Comparison of ENCODE assay signal across 8 cellular contexts in the genomic region with DNA sequence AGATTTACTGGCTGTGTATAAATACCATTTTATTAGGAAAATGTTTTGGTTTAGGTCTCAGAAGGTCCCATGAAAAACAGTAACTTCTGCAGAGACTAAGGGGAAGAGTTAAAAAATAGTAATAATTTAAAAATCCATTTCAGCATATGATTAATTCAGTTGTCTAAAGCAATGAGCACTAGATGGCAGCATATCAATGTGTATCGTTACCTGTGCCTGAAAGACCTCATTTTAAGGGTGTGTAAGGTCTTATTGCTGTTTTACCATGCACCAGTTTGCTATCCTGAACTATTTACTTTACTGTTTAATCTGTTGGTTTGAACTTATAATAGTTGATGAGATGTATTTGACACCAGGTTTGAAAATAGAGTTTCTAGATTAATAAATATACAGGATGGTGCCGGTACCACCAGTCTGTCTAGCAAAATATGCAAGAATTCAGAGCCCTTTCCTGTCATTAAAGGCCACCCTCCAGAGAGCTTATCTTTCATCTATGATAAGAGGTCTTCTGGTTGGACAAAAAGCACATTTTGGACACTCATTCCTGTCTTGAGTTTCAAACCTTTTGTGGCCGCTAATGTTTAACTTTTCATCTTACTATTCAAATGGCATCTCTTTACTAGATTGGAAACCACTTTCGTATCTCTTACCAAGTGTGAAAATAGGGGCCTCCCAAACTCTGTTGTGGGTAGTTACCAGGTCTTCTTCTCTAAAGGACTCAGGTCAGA. TPM values are rescaled to one million over a fixed set of nuclear protein-coding genes. Genes with fewer than 3 reads are reported as not detected.
DNase-seq lines count a peak whose midpoint lies in the region; ATAC-seq and TF ChIP-seq lines count a peak whose summit lies in the region.

No MANE protein-coding gene starts in this region.

- no peaks in the 10 kb centered on the region for H3K4me1 ChIP-seq in psoas muscle

- no peak overlapping the region for H3K27ac Mint-ChIP-seq in T-helper 17 cell

- WGBS in psoas muscle, 3 donors: 65 to 70% (median 68%) methylated on average over 4 of the region's 4 CpGs

- DNase-seq in AG20443 (ENCODE audit: low spot score) (peak; percentile 42), MV-4-11 (lab: John Stamatoyannopoulos, UW) (peak; percentile 36), T-helper 17 cell (no peak), fibroblast of peridontal ligament (ENCODE audit: extremely low read depth) (peak; percentile 80), psoas muscle (no peak), NCI-H187 treated with DMSO at 0.1 percent for 48 hours (lab: John Stamatoyannopoulos, UW) (no peak)

- TF ChIP-seq CTCF in GM12874 (IDR thresholded peaks at IDR 0.05; ENCODE audit: insufficient read depth, low read depth, low read length) (peak; percentile 32; the same call in 1 of the 2 replicates), psoas muscle (IDR thresholded peaks at IDR 0.05) (peak; percentile 57)

- H3K36me3 Mint-ChIP-seq in T-helper 17 cell (ENCODE audit: low read depth): no peaks in the 10 kb centered on the region

- ATAC-seq in HG02623 (IDR thresholded peaks at IDR 0.05; ENCODE audit: unreplicated experiment): peak; percentile 79
- ATAC-seq in T-helper 17 cell: peak; percentile 77
- peak in 2 of 4 donors; percentile 49 to 74 for ATAC-seq in psoas muscle

- H3K27me3 ChIP-seq in psoas muscle (ENCODE audit: insufficient read depth in 3 of 3, low read length in 2 of 3): no peaks in the 10 kb centered on the region

- H3K4me1 Mint-ChIP-seq in T-helper 17 cell: peaks cover 2% of the 10 kb centered on the region

- H3K9me3 ChIP-seq in T-helper 17 cell (ENCODE audit: control insufficient read depth, low read length, poor library complexity, severe bottlenecking) (no peaks in the 10 kb centered on the region), psoas muscle (no peaks in the 10 kb centered on the region)

- H3K4me3 Mint-ChIP-seq in T-helper 17 cell: no peak overlapping the region

- intact Hi-C loops in psoas muscle (cut with DNase I): loop anchor here (2.0 to 5.0 kb wide), 3 partner anchors 720 to 812 kb away; no protein-coding TSS in a partner anchor

- no peak overlapping the region for H3K4me3 ChIP-seq in psoas muscle

- no peak overlapping the region for H3K27ac ChIP-seq in psoas muscle

- H3K36me3 ChIP-seq in psoas muscle (ENCODE audit: insufficient read depth in 1 of 2, low read depth in 1 of 2): no peaks in the 10 kb centered on the region

- no peaks in the 10 kb centered on the region for H3K27me3 Mint-ChIP-seq in T-helper 17 cell

RNA-seq across cellular contexts. Expression of gene AHI1, which starts 8.9 kb away (rescaled TPM):
- 10 to 100 TPM; 27.6 to 29.0 TPM for total RNA-seq in T-helper 17 cell
- 10 to 100 TPM in 1 of 4 donors, 1 to 10 TPM in 3; 6.6 to 14.2 (median 8.5) TPM for total RNA-seq in psoas muscle
- polyA plus RNA-seq in psoas muscle: 1 to 10 TPM; 5.5 to 8.3 (median 8.3) TPM

Comparison
In these comparisons a context has a peak if more than half of its experiments do, and no peak if none do; other contexts are left out.
1. DNase-seq: peak in AG20443 (single experiment), MV-4-11 (single experiment) and fibroblast of peridontal ligament (single experiment); none in T-helper 17 cell (0 of 3), psoas muscle (0 of 2) and NCI-H187 treated with DMSO at 0.1 percent for 48 hours (single experiment).